Comparison of ENCODE assay signal across 34 cellular contexts in genomic region chr5:3077684-3078083, GRCh38.
"Had no signal": no experiment of that assay in that cellular context is flagged by ENCODE, and none has a peak within 500 bp of the region (broad histone marks: within the 10 kb centered on the region; RNA-seq: fewer than 3 reads in every experiment).

No MANE protein-coding gene starts in this region.

- H3K27me3 ChIP-seq: colonic mucosa, esophagus squamous epithelium, hepatocyte, ovary, testis, tibial artery, upper lobe of left lung had no signal

- FAIRE-seq: frontal cortex, urothelium cell line had no signal

- DNase-seq: colonic mucosa; effector CD8-positive, alpha-beta T cell; erythroblast; esophagus squamous epithelium; head of caudate nucleus; immature natural killer cell; islet precursor cell; kidney glomerular epithelial cell; left colon; left ventricle myocardium inferior; naive thymus-derived CD4-positive, alpha-beta T cell; occipital lobe; ovary; posterior cingulate gyrus; psoas muscle; right cardiac atrium; sigmoid colon; stimulated activated CD4-positive, alpha-beta T cell treated with anti-CD3 and anti-CD28 coated beads, Interleukin-2, amount 100 ng/mL, for 24 hours; stimulated activated CD4-positive, alpha-beta T cell treated with anti-CD3 and anti-CD28 coated beads, Interleukin-4, amount 100 ng/mL, for 4 hours; stimulated activated naive CD8-positive, alpha-beta T cell treated with anti-CD3 and anti-CD28 coated beads, Interleukin-15, Interleukin-2, amounts not matched to agents 100 U/mL and 50 U/mL, for 24 hours; substantia nigra; testis; tibial artery had no signal

- H3K36me3 Mint-ChIP-seq: mesothelial cell of epicardium; stimulated activated memory B cell treated with anti-CD40 and anti-IgM and Interleukin-4, amounts not matched to agents 10 μg/mL and 1 μg/mL and 100 μg/mL, for 72 hours had no signal

- H3K79me2 ChIP-seq: hepatocyte had no signal

- H3K27ac Mint-ChIP-seq: dendritic cell treated with granulocyte-macrophage colony-stimulating factor and Interleukin-4, amounts not matched to agents 40 ng/mL and 50 ng/mL, for 4 days; immature natural killer cell; memory B cell; mesothelial cell of epicardium; naive thymus-derived CD4-positive, alpha-beta T cell; nephron; stimulated activated memory B cell treated with anti-CD40 and anti-IgM and Interleukin-4, amounts not matched to agents 10 μg/mL and 1 μg/mL and 100 μg/mL, for 72 hours had no signal

- H3K4me3 ChIP-seq: colonic mucosa, esophagus squamous epithelium, hepatocyte, left ventricle myocardium inferior, lung, ovary, psoas muscle, sigmoid colon, testis, tibial artery, upper lobe of left lung had no signal

- H3K27me3 Mint-ChIP-seq: central memory CD8-positive, alpha-beta T cell; dendritic cell treated with granulocyte-macrophage colony-stimulating factor and Interleukin-4, amounts not matched to agents 40 ng/mL and 50 ng/mL, for 4 days; stimulated activated memory B cell treated with anti-CD40 and anti-IgM and Interleukin-4, amounts not matched to agents 10 μg/mL and 1 μg/mL and 100 μg/mL, for 72 hours had no signal

- H3K4me3 Mint-ChIP-seq: central memory CD8-positive, alpha-beta T cell; dendritic cell treated with granulocyte-macrophage colony-stimulating factor and Interleukin-4, amounts not matched to agents 40 ng/mL and 50 ng/mL, for 4 days; immature natural killer cell; memory B cell; mesothelial cell of epicardium; naive thymus-derived CD4-positive, alpha-beta T cell; nephron; stimulated activated memory B cell treated with anti-CD40 and anti-IgM and Interleukin-4, amounts not matched to agents 10 μg/mL and 1 μg/mL and 100 μg/mL, for 72 hours had no signal

- H2AFZ ChIP-seq: hepatocyte had no signal

- H3K4me2 ChIP-seq: hepatocyte had no signal

- H3K4me1 ChIP-seq: colonic mucosa, esophagus squamous epithelium, left ventricle myocardium inferior, psoas muscle, sigmoid colon, testis, tibial artery, upper lobe of left lung had no signal

- H3K4me1 Mint-ChIP-seq: central memory CD8-positive, alpha-beta T cell; immature natural killer cell; memory B cell; mesothelial cell of epicardium; nephron; stimulated activated memory B cell treated with anti-CD40 and anti-IgM and Interleukin-4, amounts not matched to agents 10 μg/mL and 1 μg/mL and 100 μg/mL, for 72 hours had no signal

- H3K27ac ChIP-seq: colonic mucosa, esophagus squamous epithelium, hepatocyte, left ventricle myocardium inferior, ovary, psoas muscle, sigmoid colon, testis, tibial artery, upper lobe of left lung had no signal

- H3K36me3 ChIP-seq: colonic mucosa, esophagus squamous epithelium, left ventricle myocardium inferior, ovary, sigmoid colon, tibial artery, upper lobe of left lung had no signal

- H3K9me3 ChIP-seq: colonic mucosa, ovary, psoas muscle, testis had no signal
